Comparison of ENCODE assay signal across 16 cellular contexts in genomic region chr17:50381260-50381815, GRCh38. TPM values are rescaled to one million over a fixed set of nuclear protein-coding genes. Genes with fewer than 3 reads are reported as not detected.
"Had no signal": no experiment of that assay in that cellular context is flagged by ENCODE, and none has a peak within 500 bp of the region (broad histone marks: within the 10 kb centered on the region; RNA-seq: fewer than 3 reads in every experiment).

No MANE protein-coding gene starts in this region.

- H3K9me3 ChIP-seq: esophagus muscularis mucosa, pancreas, tibial artery had no signal

- DNase-seq: activated CD4-positive, alpha-beta memory T cell treated with anti-CD3 and anti-CD28 coated beads, Interleukin-2, amount 10 ng/mL, durations not matched to agents 7 days and 5 days; activated CD4-positive, alpha-beta T cell treated with anti-CD3 and anti-CD28 coated beads for 48 hours; activated CD4-positive, CD25-positive, alpha-beta regulatory T cell; activated CD8-positive, alpha-beta memory T cell treated with anti-CD3 and anti-CD28 coated beads, Interleukin-2, amount 10 ng/mL, durations not matched to agents 7 days and 5 days; activated naive CD4-positive, alpha-beta T cell; brain microvascular endothelial cell; immature natural killer cell; natural killer cell; pancreas; stimulated activated naive CD4-positive, alpha-beta T cell treated with Interleukin-2 at 50 U/mL for 16 hours; T-cell; tibial artery had no signal

- H3K27me3 Mint-ChIP-seq: activated CD4-positive, alpha-beta memory T cell treated with anti-CD3 and anti-CD28 coated beads, Interleukin-2, amount 10 ng/mL, durations not matched to agents 7 days and 5 days; activated CD8-positive, alpha-beta memory T cell treated with anti-CD3 and anti-CD28 coated beads, Interleukin-2, amount 10 ng/mL, durations not matched to agents 7 days and 5 days; activated T-helper 17 cell treated with anti-CD3 and anti-CD28 coated beads, Interleukin-2, amount 50 U/mL, for 72 hours; central memory CD8-positive, alpha-beta T cell; T-cell had no signal

- H3K27ac ChIP-seq: brain microvascular endothelial cell, coronary artery, esophagus muscularis mucosa, pancreas, tibial artery had no signal

- H3K27ac Mint-ChIP-seq: activated CD4-positive, alpha-beta memory T cell treated with anti-CD3 and anti-CD28 coated beads, Interleukin-2, amount 10 ng/mL, durations not matched to agents 7 days and 5 days; activated CD8-positive, alpha-beta memory T cell treated with anti-CD3 and anti-CD28 coated beads, Interleukin-2, amount 10 ng/mL, durations not matched to agents 7 days and 5 days; activated T-helper 17 cell treated with anti-CD3 and anti-CD28 coated beads, Interleukin-2, amount 50 U/mL, for 72 hours; natural killer cell; T-cell had no signal

- H3K4me3 Mint-ChIP-seq: activated CD4-positive, alpha-beta memory T cell treated with anti-CD3 and anti-CD28 coated beads, Interleukin-2, amount 10 ng/mL, durations not matched to agents 7 days and 5 days; activated CD8-positive, alpha-beta memory T cell treated with anti-CD3 and anti-CD28 coated beads, Interleukin-2, amount 10 ng/mL, durations not matched to agents 7 days and 5 days; activated T-helper 17 cell treated with anti-CD3 and anti-CD28 coated beads, Interleukin-2, amount 50 U/mL, for 72 hours; central memory CD8-positive, alpha-beta T cell; immature natural killer cell; natural killer cell; T-cell had no signal

- H3K4me3 ChIP-seq: coronary artery, esophagus muscularis mucosa, pancreas, tibial artery had no signal

- H3K27me3 ChIP-seq: brain microvascular endothelial cell, esophagus muscularis mucosa, pancreas, tibial artery had no signal

- H3K4me1 ChIP-seq: esophagus muscularis mucosa, pancreas, tibial artery had no signal

- H3K4me1 Mint-ChIP-seq: activated T-helper 17 cell treated with anti-CD3 and anti-CD28 coated beads, Interleukin-2, amount 50 U/mL, for 72 hours; T-cell had no signal

- FAIRE-seq: pancreas had no signal

- ATAC-seq: activated CD8-positive, alpha-beta memory T cell treated with anti-CD3 and anti-CD28 coated beads, Interleukin-2, amount 10 ng/mL, durations not matched to agents 7 days and 5 days; activated T-helper 17 cell treated with anti-CD3 and anti-CD28 coated beads, Interleukin-2, amount 50 U/mL, for 72 hours had no signal

- H3K9me3 Mint-ChIP-seq: activated CD4-positive, alpha-beta memory T cell treated with anti-CD3 and anti-CD28 coated beads, Interleukin-2, amount 10 ng/mL, durations not matched to agents 7 days and 5 days; activated T-helper 17 cell treated with anti-CD3 and anti-CD28 coated beads, Interleukin-2, amount 50 U/mL, for 72 hours; central memory CD8-positive, alpha-beta T cell; immature natural killer cell; natural killer cell; T-cell had no signal

RNA-seq across cellular contexts. Expression of gene EME1, which starts 8.3 kb away (rescaled TPM):
- total RNA-seq: esophagus muscularis mucosa had no signal
